16 cellular contexts compared by ENCODE assay signal in the genomic region with DNA sequence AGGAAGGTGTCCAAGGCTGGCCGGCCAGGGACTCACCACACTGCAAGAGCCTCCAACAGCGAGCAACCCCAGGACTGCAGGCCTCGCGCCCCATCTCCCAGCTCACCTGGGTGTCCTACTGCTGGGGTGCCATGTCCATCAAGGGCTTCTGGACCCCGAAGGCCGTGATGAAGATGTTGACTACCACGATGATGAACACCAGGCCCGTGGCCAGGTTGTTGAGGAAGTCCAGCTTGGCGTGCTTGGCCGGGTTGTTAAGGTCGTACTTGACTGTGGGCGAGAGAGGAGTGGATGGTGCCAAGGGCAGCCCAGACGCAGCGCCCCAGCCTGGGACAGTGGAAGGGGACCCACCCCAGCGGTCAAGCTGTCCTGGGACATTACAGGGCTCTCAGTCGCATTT. TPM values are rescaled to one million over a fixed set of nuclear protein-coding genes. Genes with fewer than 3 reads are reported as not detected.
DNase-seq lines count a peak whose midpoint lies in the region; ATAC-seq and TF ChIP-seq lines count a peak whose summit lies in the region.
"Had no signal": no experiment of that assay in that cellular context is flagged by ENCODE, and none has a peak within 500 bp of the region (broad histone marks: within the 10 kb centered on the region; RNA-seq: fewer than 3 reads in every experiment).

No MANE protein-coding gene starts in this region.

- no peak overlapping the region for H3K27ac ChIP-seq in right atrium auricular region
- H3K27ac ChIP-seq in upper lobe of right lung, result no peak overlapping the region
- H3K27ac ChIP-seq: GM23248, SJSA1 had no signal

- H3K27me3 Mint-ChIP-seq in activated CD8-positive, alpha-beta T cell treated with anti-CD3 and anti-CD28 coated beads, Interleukin-2, amount 10 ng/mL, durations not matched to agents 7 days and 5 days (ENCODE audit: low read depth), result no peaks in the 10 kb centered on the region

- H3K9me3 Mint-ChIP-seq in activated CD8-positive, alpha-beta T cell treated with anti-CD3 and anti-CD28 coated beads, Interleukin-2, amount 10 ng/mL, durations not matched to agents 7 days and 5 days (ENCODE audit: insufficient read depth), result no peaks in the 10 kb centered on the region

- H3K27me3 ChIP-seq in right atrium auricular region, result no peaks in the 10 kb centered on the region
- no peaks in the 10 kb centered on the region for H3K27me3 ChIP-seq in upper lobe of right lung
- H3K27me3 ChIP-seq: esophagus squamous epithelium, SJSA1 had no signal

- CTCF ChIA-PET in activated CD8-positive, alpha-beta T cell treated with anti-CD3 and anti-CD28 coated beads, Interleukin-2, amount 10 ng/mL, durations not matched to agents 7 days and 5 days (lab: Charles Lee), result interaction anchor here (1.4 to 2.5 kb wide), 2 partner anchors 16 to 60 kb away, joined by 4 to 14 read pairs; no protein-coding TSS in a partner anchor

- peaks cover 50% of the 10 kb centered on the region for H3K4me1 Mint-ChIP-seq in activated CD8-positive, alpha-beta T cell treated with anti-CD3 and anti-CD28 coated beads, Interleukin-2, amount 10 ng/mL, durations not matched to agents 7 days and 5 days (ENCODE audit: low read depth)

- H3K4me3 ChIP-seq in right atrium auricular region (no peak overlapping the region), upper lobe of right lung (no peak overlapping the region)
- H3K4me3 ChIP-seq: esophagus squamous epithelium, GM23248, SJSA1 had no signal

- H3K36me3 ChIP-seq in right atrium auricular region (peaks cover 43% of the 10 kb centered on the region), upper lobe of right lung (peaks cover 28% of the 10 kb centered on the region)

- TF ChIP-seq CTCF in right atrium auricular region (IDR thresholded peaks at IDR 0.05), result no peak
- TF ChIP-seq CTCF in upper lobe of right lung (IDR thresholded peaks at IDR 0.05), result no peak

- no peaks in the 10 kb centered on the region for H3K9me3 ChIP-seq in right atrium auricular region
- no peaks in the 10 kb centered on the region for H3K9me3 ChIP-seq in upper lobe of right lung
- H3K9me3 ChIP-seq: esophagus squamous epithelium, SJSA1 had no signal

- peaks cover 0 to 54% of the 10 kb centered on the region in 2 donors for H3K4me1 ChIP-seq in right atrium auricular region
- H3K4me1 ChIP-seq in upper lobe of right lung, result peaks cover 44% of the 10 kb centered on the region

- ATAC-seq in Right ventricle myocardium inferior (no peak), upper lobe of right lung (no peak), HG02678 (IDR thresholded peaks at IDR 0.05; ENCODE audit: unreplicated experiment) (no peak)
- no peak for ATAC-seq in activated CD8-positive, alpha-beta T cell treated with anti-CD3 and anti-CD28 coated beads, Interleukin-2, amount 10 ng/mL, durations not matched to agents 7 days and 5 days

- POLR2A ChIA-PET in activated CD8-positive, alpha-beta T cell treated with anti-CD3 and anti-CD28 coated beads, Interleukin-2, amount 10 ng/mL, durations not matched to agents 7 days and 5 days (lab: Charles Lee), result interaction anchor here (1.5 kb wide), 1 partner anchor 9 kb away, joined by 5 read pairs; a partner anchor contains a TSS

- DNase-seq in Right ventricle myocardium inferior (ENCODE audit: missing footprints) (peak; percentile 44), right atrium auricular region (ENCODE audit: low spot score) (no peak), mesenteric fat pad (ENCODE audit: low spot score) (peak; percentile 89), upper lobe of right lung (peak; percentile 63), SHP77 treated with DMSO at 0.1 percent for 48 hours (lab: John Stamatoyannopoulos, UW) (no peak)
- no peak for DNase-seq in activated CD8-positive, alpha-beta T cell treated with anti-CD3 and anti-CD28 coated beads, Interleukin-2, amount 10 ng/mL, durations not matched to agents 7 days and 5 days
- no peak for DNase-seq in stimulated activated naive CD4-positive, alpha-beta T cell treated with Interleukin-2 at 50 U/mL for 16 hours (lab: John Stamatoyannopoulos, UW)
- DNase-seq: esophagus squamous epithelium; GM23248; IMR-90; NCI-H1105; NK-92 treated with Interleukin-12 subunit alpha and Interleukin-12 subunit beta, amount 100 ng/mL, for 24 hours; retina; stimulated activated CD4-positive, alpha-beta T cell treated with anti-CD3 and anti-CD28 coated beads, Interleukin-2, amount 100 ng/mL, for 48 hours had no signal

- intact Hi-C loops in Right ventricle myocardium inferior (cut with DNase I), result no loop called here
- intact Hi-C loops in upper lobe of right lung (cut with DNase I), result no loop called here

- H3K36me3 Mint-ChIP-seq in activated CD8-positive, alpha-beta T cell treated with anti-CD3 and anti-CD28 coated beads, Interleukin-2, amount 10 ng/mL, durations not matched to agents 7 days and 5 days (ENCODE audit: low read depth), result peaks cover 9% of the 10 kb centered on the region

- peak overlapping the region; percentile 58 for H3K27ac Mint-ChIP-seq in activated CD8-positive, alpha-beta T cell treated with anti-CD3 and anti-CD28 coated beads, Interleukin-2, amount 10 ng/mL, durations not matched to agents 7 days and 5 days

- no peak overlapping the region for H3K4me3 Mint-ChIP-seq in activated CD8-positive, alpha-beta T cell treated with anti-CD3 and anti-CD28 coated beads, Interleukin-2, amount 10 ng/mL, durations not matched to agents 7 days and 5 days

RNA-seq across cellular contexts. Expression of a gene that starts 9.3 kb away (rescaled TPM):
- total RNA-seq in Right ventricle myocardium inferior (55.5 TPM), right atrium auricular region (10 to 100 TPM; 65.5 to 89.4 TPM), mesenteric fat pad (58.8 TPM), upper lobe of right lung (53.2 TPM)
- 10 to 100 TPM; 20.8 to 21.1 TPM for total RNA-seq in activated CD8-positive, alpha-beta T cell treated with anti-CD3 and anti-CD28 coated beads, Interleukin-2, amount 10 ng/mL, durations not matched to agents 7 days and 5 days

RNA-seq across cellular contexts. Expression of a gene that starts 28.8 kb away (rescaled TPM):
- total RNA-seq in Right ventricle myocardium inferior (27.1 TPM), right atrium auricular region (10 to 100 TPM; 21.2 to 46.8 TPM), mesenteric fat pad (38.9 TPM), upper lobe of right lung (31.8 TPM)
- total RNA-seq in activated CD8-positive, alpha-beta T cell treated with anti-CD3 and anti-CD28 coated beads, Interleukin-2, amount 10 ng/mL, durations not matched to agents 7 days and 5 days, result 10 to 100 TPM; 51.7 to 55.4 TPM

RNA-seq across cellular contexts. Expression of a gene that starts 59.1 kb away (rescaled TPM):
- total RNA-seq in Right ventricle myocardium inferior, result 200 TPM
- 100 to 1,000 TPM in 1 of 2 donors, 10 to 100 TPM in 1; 61.4 to 132 TPM for total RNA-seq in right atrium auricular region
- total RNA-seq in activated CD8-positive, alpha-beta T cell treated with anti-CD3 and anti-CD28 coated beads, Interleukin-2, amount 10 ng/mL, durations not matched to agents 7 days and 5 days, result not detected
- total RNA-seq in mesenteric fat pad, result 1.1 TPM
- total RNA-seq in upper lobe of right lung, result 0.35 TPM
- total RNA-seq: GM23248, IMR-90, SJSA1 had no signal

Comparison
In these comparisons a context has a peak if more than half of its experiments do, and no peak if none do; other contexts are left out.
1. DNase-seq: peak in Right ventricle myocardium inferior (single experiment), mesenteric fat pad (single experiment) and upper lobe of right lung (single experiment); none in right atrium auricular region (single experiment), activated CD8-positive, alpha-beta T cell treated with anti-CD3 and anti-CD28 coated beads, Interleukin-2, amount 10 ng/mL, durations not matched to agents 7 days and 5 days (single experiment), stimulated activated naive CD4-positive, alpha-beta T cell treated with Interleukin-2 at 50 U/mL for 16 hours (single experiment) and SHP77 treated with DMSO at 0.1 percent for 48 hours (single experiment).
2. RNA of a gene that starts 59.1 kb away (total RNA-seq): 200 TPM in Right ventricle myocardium inferior (single experiment) and 61.4 to 132 TPM in right atrium auricular region; 1.1 TPM in mesenteric fat pad (single experiment), not detected in activated CD8-positive, alpha-beta T cell treated with anti-CD3 and anti-CD28 coated beads, Interleukin-2, amount 10 ng/mL, durations not matched to agents 7 days and 5 days and 0.35 TPM in upper lobe of right lung (single experiment); every median in the first group is over 10 times any median in the second.